Comparison of ENCODE assay signal across 21 cellular contexts in the genomic region with DNA sequence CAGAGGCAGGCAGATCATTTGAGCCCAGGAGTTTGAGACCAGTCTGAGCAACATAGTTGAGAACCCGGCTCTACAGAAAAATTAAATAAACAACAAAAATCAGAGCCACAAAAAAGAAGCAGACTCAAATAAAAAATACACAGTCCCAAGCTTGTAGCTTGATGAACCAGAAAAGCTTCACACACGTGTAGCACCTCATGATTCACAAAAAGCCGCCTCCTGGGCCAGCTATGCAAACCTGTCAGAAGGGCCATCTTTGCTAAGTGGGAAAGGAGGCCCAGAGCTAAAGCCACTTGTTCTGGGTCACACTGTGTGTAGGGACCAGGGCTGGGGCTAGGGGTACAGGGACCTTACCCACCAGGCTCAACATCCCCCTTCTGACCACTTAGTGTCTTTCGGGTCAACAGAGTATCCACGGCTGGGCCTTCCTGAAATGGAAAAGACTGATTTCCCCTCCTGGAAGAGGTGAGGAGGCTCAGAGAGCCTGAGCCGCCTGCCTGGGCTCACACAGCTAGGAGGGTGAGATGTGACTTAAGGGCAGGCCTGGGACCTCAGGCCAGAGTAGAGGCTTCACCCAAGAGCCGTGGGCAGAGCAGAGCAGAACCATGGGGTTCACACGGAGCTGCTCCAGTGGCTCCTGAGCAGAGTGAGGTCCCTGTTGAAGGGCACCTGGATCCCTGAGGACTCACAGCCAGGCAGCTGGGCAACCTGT.
A peak's percentile ranks its signal among the peaks of the same experiment; 100 is the strongest.
DNase-seq lines count a peak whose midpoint lies in the region; ATAC-seq, FAIRE-seq and TF ChIP-seq lines count a peak whose summit lies in the region.
"Had no signal": no experiment of that assay in that cellular context is flagged by ENCODE, and none has a peak within 500 bp of the region (broad histone marks: within the 10 kb centered on the region; RNA-seq: fewer than 3 reads in every experiment).

No MANE protein-coding gene starts in this region.

- TF ChIP-seq POLR2A in HepG2 (IDR thresholded peaks at IDR 0.05; ENCODE audit: insufficient read depth in 1 of 2, low read depth in 2 of 2, low read length in 2 of 2) (no peak), esophagus muscularis mucosa (IDR thresholded peaks at IDR 0.05; ENCODE audit: low read depth) (no peak)

- H4K20me1 ChIP-seq in HepG2 (ENCODE audit: insufficient read depth, low read length), result no peaks in the 10 kb centered on the region

- H3K4me1 Mint-ChIP-seq in natural killer cell treated with Interleukin-12 subunit alpha and Interleukin-12 subunit beta and Interleukin-15 and Interleukin-18, amount 100 ng/mL, for 72 hours (ENCODE audit: low read depth in 2 of 2), result no peaks in the 10 kb centered on the region
- H3K4me1 Mint-ChIP-seq in natural killer cell, result no peaks in the 10 kb centered on the region

- peak; percentile 19 to 22 for ATAC-seq in natural killer cell treated with Interleukin-12 subunit alpha and Interleukin-12 subunit beta and Interleukin-15 and Interleukin-18, amount 100 ng/mL, for 72 hours
- ATAC-seq in natural killer cell, result no peak
- ATAC-seq in RWPE2 (ENCODE audit: low read depth), result no peak
- ATAC-seq in HepG2, result no peak
- ATAC-seq in Right ventricle myocardium inferior, result no peak
- ATAC-seq in HG03196 (IDR thresholded peaks at IDR 0.05; ENCODE audit: unreplicated experiment), result no peak

- no peak overlapping the region for H2AFZ ChIP-seq in HepG2 (ENCODE audit: low read length)

- no peak overlapping the region for H3K4me2 ChIP-seq in HepG2 (ENCODE audit: low read depth, low read length)

- intact Hi-C loops in natural killer cell (cut with micrococcal nuclease) (no loop called here), HepG2 (cut with micrococcal nuclease; ENCODE audit: unreplicated experiment) (loop anchor here (5.0 kb wide), 2 partner anchors 43 to 58 kb away; no protein-coding TSS in a partner anchor), Right ventricle myocardium inferior (cut with DNase I) (no loop called here), esophagus muscularis mucosa (cut with DNase I) (loop anchor here (5.0 kb wide), 1 partner anchor 58 kb away; no protein-coding TSS in a partner anchor)

- in situ Hi-C loops in HepG2 (cut with HindIII; ENCODE audit: extremely low pct_ligation_motif_present, low pct_unique_long_range_greater_than_20kb), result no loop called here

- TF ChIP-seq CTCF in natural killer cell (IDR thresholded peaks at IDR 0.05), result no peak
- TF ChIP-seq CTCF in RWPE2 (IDR thresholded peaks at IDR 0.05; ENCODE audit: poor library complexity, severe bottlenecking), result no peak
- TF ChIP-seq CTCF in HepG2 (CRISPR knock-in tag; IDR thresholded peaks at IDR 0.05), result no peak
- no peak for TF ChIP-seq CTCF in esophagus muscularis mucosa (IDR thresholded peaks at IDR 0.05)

- no peak for DNase-seq in natural killer cell treated with Interleukin-12 subunit alpha and Interleukin-12 subunit beta and Interleukin-15 and Interleukin-18, amount 100 ng/mL, for 72 hours (ENCODE audit: low spot score)
- DNase-seq in natural killer cell (no peak), RWPE2 (ENCODE audit: low spot score) (no peak), HepG2 (ENCODE audit: low spot score) (no peak), Right ventricle myocardium inferior (ENCODE audit: missing footprints) (no peak), esophagus muscularis mucosa (ENCODE audit: extremely low spot score) (no peak), GM03348 (ENCODE audit: low spot score) (no peak)
- DNase-seq: 8988T; ACHN; CD4-positive, alpha-beta memory T cell; DMS153; EL; HCEC 1CT; HFFc6 had no signal

- TF ChIP-seq EP300 in HepG2 (IDR thresholded peaks at IDR 0.05; ENCODE audit: low read depth in 2 of 2, low read length in 2 of 2) (no peak), HepG2 (CRISPR knock-in tag; IDR thresholded peaks at IDR 0.05; ENCODE audit: borderline replicate concordance) (no peak), esophagus muscularis mucosa (IDR thresholded peaks at IDR 0.05) (no peak)

- peak overlapping the region; percentile 63 for H3K27ac ChIP-seq in RWPE2 (ENCODE audit: poor library complexity, severe bottlenecking)
- no peak overlapping the region for H3K27ac ChIP-seq in HepG2 (ENCODE audit: extremely low read length, insufficient read depth, low read length)
- no peak overlapping the region for H3K27ac ChIP-seq in esophagus muscularis mucosa (replicated peaks in 1 of 4)
- H3K27ac ChIP-seq: C4-2B, HL-60 had no signal

- H3K4me3 ChIP-seq in RWPE2 (ENCODE audit: severe bottlenecking) (no peak overlapping the region), HepG2 (replicated peaks in 1 of 3; ENCODE audit: insufficient read depth in 1 of 3, low read depth in 2 of 3, low read length in 3 of 3) (no peak overlapping the region), esophagus muscularis mucosa (no peak overlapping the region)

- H3K79me2 ChIP-seq in HepG2 (ENCODE audit: insufficient read depth, low read length), result no peaks in the 10 kb centered on the region

- peaks cover under 1 to 11% of the 10 kb centered on the region in 2 donors for H3K27me3 Mint-ChIP-seq in natural killer cell treated with Interleukin-12 subunit alpha and Interleukin-12 subunit beta and Interleukin-15 and Interleukin-18, amount 100 ng/mL, for 72 hours
- no peaks in the 10 kb centered on the region for H3K27me3 Mint-ChIP-seq in natural killer cell (ENCODE audit: low read depth in 2 of 2)

- CTCF ChIA-PET in HepG2 (lab: Yijun Ruan, JAX; ENCODE audit: low intra/inter-chr PET ratio, low total read pairs), result no interaction called here

- no peak overlapping the region for H3K27ac Mint-ChIP-seq in natural killer cell treated with Interleukin-12 subunit alpha and Interleukin-12 subunit beta and Interleukin-15 and Interleukin-18, amount 100 ng/mL, for 72 hours
- no peak overlapping the region for H3K27ac Mint-ChIP-seq in natural killer cell
- H3K27ac Mint-ChIP-seq: CD4-positive, alpha-beta memory T cell; HFFc6 had no signal

- WGBS in HepG2 (ENCODE audit: low lambda C conversion rate), result 67% methylated on average over 8 of the region's 8 CpGs
- 92% methylated on average over 8 of the region's 8 CpGs for WGBS in esophagus muscularis mucosa

- TF ChIP-seq RAD21 in HepG2 (CRISPR knock-in tag; IDR thresholded peaks at IDR 0.05), result no peak

- no peak for FAIRE-seq in HepG2 (lab: Jason Lieb, UNC)
- FAIRE-seq: D721Med, G401.6, GM12892, GM19239 had no signal

- no TSS peak for BruUV-seq in HepG2 (replicated peaks; lab: Mats Ljungman, UMichigan)

- no peak overlapping the region for H3K9ac ChIP-seq in HepG2 (ENCODE audit: insufficient read depth, low read depth, low read length)

- POLR2A ChIA-PET in HepG2 (lab: Yijun Ruan, JAX), result interaction anchor here (0.6 to 1.4 kb wide), 5 partner anchors 34 to 126 kb away, joined by 3 read pairs; no protein-coding TSS in a partner anchor

- H3K9me3 ChIP-seq in RWPE2 (ENCODE audit: severe bottlenecking), result no peaks in the 10 kb centered on the region
- no peaks in the 10 kb centered on the region for H3K9me3 ChIP-seq in HepG2 (ENCODE audit: low read length)
- H3K9me3 ChIP-seq in esophagus muscularis mucosa, result no peaks in the 10 kb centered on the region

- H3K27me3 ChIP-seq in RWPE2 (ENCODE audit: insufficient read depth, poor library complexity, severe bottlenecking) (no peaks in the 10 kb centered on the region), HepG2 (ENCODE audit: control insufficient read depth in 1 of 2, insufficient read depth in 2 of 2, low read length in 2 of 2) (0 out of 5 replicates have a peak, but pooled peaks cover 0 to 5% of the 10 kb centered on the region in 2 experiments), esophagus muscularis mucosa (no peaks in the 10 kb centered on the region)

- H3K36me3 ChIP-seq in RWPE2 (ENCODE audit: low read depth) (no peaks in the 10 kb centered on the region), HepG2 (replicated peaks in 1 of 2; ENCODE audit: control insufficient read depth in 1 of 2, insufficient read depth in 2 of 2, low read length in 2 of 2) (no peaks in the 10 kb centered on the region), esophagus muscularis mucosa (no peaks in the 10 kb centered on the region)

- no peak overlapping the region for H3K4me3 Mint-ChIP-seq in natural killer cell treated with Interleukin-12 subunit alpha and Interleukin-12 subunit beta and Interleukin-15 and Interleukin-18, amount 100 ng/mL, for 72 hours
- no peak overlapping the region for H3K4me3 Mint-ChIP-seq in natural killer cell
- H3K4me3 Mint-ChIP-seq: CD4-positive, alpha-beta memory T cell; HFFc6 had no signal

- no peaks in the 10 kb centered on the region for H3K9me3 Mint-ChIP-seq in natural killer cell treated with Interleukin-12 subunit alpha and Interleukin-12 subunit beta and Interleukin-15 and Interleukin-18, amount 100 ng/mL, for 72 hours
- no peaks in the 10 kb centered on the region for H3K9me3 Mint-ChIP-seq in natural killer cell
- H3K9me3 Mint-ChIP-seq: HFFc6 had no signal

- H3K36me3 Mint-ChIP-seq in natural killer cell treated with Interleukin-12 subunit alpha and Interleukin-12 subunit beta and Interleukin-15 and Interleukin-18, amount 100 ng/mL, for 72 hours, result no peaks in the 10 kb centered on the region
- no peaks in the 10 kb centered on the region for H3K36me3 Mint-ChIP-seq in natural killer cell
- H3K36me3 Mint-ChIP-seq: CD4-positive, alpha-beta memory T cell had no signal

- H3K4me1 ChIP-seq in RWPE2 (ENCODE audit: insufficient read depth, poor library complexity, severe bottlenecking), result peaks cover 36% of the 10 kb centered on the region
- peaks cover 89% of the 10 kb centered on the region for H3K4me1 ChIP-seq in HepG2 (ENCODE audit: insufficient read depth, low read length)
- peaks cover 0 to 26% (median 20%) of the 10 kb centered on the region in 4 donors for H3K4me1 ChIP-seq in esophagus muscularis mucosa

TF ChIP-seq in HepG2, 621 proteins besides CTCF, POLR2A, EP300 and RAD21 (continues in another document):
- no peak for TF ChIP-seq POLR2AphosphoS5 (IDR thresholded peaks at IDR 0.05; ENCODE audit: low read depth, low read length)
- TF ChIP-seq KLF13 (CRISPR knock-in tag; IDR thresholded peaks at IDR 0.05), result no peak
- peak; percentile 97 for TF ChIP-seq ZNF768 (CRISPR knock-in tag; IDR thresholded peaks at IDR 0.05)
- no peak for TF ChIP-seq ZNF614 (CRISPR knock-in tag; IDR thresholded peaks at IDR 0.05; ENCODE audit: borderline replicate concordance)
- TF ChIP-seq, protein P1, sequence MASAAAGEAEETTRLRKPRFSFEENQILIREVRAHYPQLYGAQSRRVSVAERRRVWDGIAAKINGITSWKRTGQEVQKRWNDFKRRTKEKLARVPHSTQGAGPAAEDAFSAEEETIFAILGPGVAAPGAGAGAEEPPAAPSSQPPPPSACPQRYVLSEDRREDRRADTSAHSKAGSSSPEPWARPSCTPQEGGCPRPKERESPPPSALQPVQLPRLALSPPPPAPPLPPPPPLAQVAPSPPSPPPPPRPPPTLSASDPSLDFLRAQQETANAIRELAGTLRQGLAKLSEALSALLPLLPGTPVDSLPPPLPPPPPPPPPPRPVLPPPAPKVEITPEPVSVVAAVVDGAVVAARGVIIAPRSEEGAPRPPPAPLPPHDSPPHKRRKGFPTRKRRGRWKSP (CRISPR knock-in tag; IDR thresholded peaks at IDR 0.05), result no peak
- TF ChIP-seq ZNF879 (CRISPR knock-in tag; IDR thresholded peaks at IDR 0.05), result no peak
- TF ChIP-seq ZNF737 (CRISPR knock-in tag; IDR thresholded peaks at IDR 0.05; ENCODE audit: borderline replicate concordance), result 0 out of 2 replicates have a peak, but pooled peaks have one; percentile 37
- TF ChIP-seq ZMYM3 (CRISPR knock-in tag; IDR thresholded peaks at IDR 0.05), result peak; percentile 75

Comparison
In these comparisons a context has a peak if more than half of its experiments do, and no peak if none do; other contexts are left out.
1. ATAC-seq: peak in natural killer cell treated with Interleukin-12 subunit alpha and Interleukin-12 subunit beta and Interleukin-15 and Interleukin-18, amount 100 ng/mL, for 72 hours (2 of 2); none in natural killer cell (0 of 3), RWPE2 (single experiment), HepG2 (single experiment), Right ventricle myocardium inferior (single experiment) and HG03196 (single experiment).
2. intact Hi-C loops: an anchor here in HepG2 (5.0 kb wide) and esophagus muscularis mucosa (5.0 kb wide); none called in natural killer cell and Right ventricle myocardium inferior.